ENCODE assay signal across 3 cellular contexts in the genomic region with DNA sequence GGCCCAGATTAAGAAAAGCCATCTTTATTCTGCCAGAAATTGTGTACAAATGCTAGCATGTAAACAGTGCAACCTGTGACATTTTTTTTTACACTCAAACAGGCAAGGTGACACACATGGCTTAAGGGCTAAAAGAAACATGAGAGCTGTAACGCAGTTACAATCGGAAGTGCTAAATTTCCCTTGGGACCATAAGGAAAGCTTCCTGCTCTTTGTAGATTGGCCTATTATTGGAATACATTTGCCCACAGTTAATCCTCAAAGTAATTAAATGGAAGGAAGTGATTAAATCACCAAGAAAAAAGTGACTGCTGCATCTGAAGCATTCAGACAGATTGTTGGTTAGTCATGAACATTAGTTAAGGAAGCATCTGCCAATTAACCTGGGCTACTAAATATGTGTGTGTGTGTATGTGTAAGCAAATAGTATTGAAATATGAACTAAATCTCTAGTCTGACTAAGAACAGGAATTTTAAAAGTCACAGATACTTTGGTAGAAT.
TF ChIP-seq lines count a peak whose summit lies in the region.

No MANE protein-coding gene starts in this region.

TF ChIP-seq in GM23338, 12 proteins besides CTCF, POLR2A, EP300 and RAD21 (continues in another document):
- TF ChIP-seq, protein P1, sequence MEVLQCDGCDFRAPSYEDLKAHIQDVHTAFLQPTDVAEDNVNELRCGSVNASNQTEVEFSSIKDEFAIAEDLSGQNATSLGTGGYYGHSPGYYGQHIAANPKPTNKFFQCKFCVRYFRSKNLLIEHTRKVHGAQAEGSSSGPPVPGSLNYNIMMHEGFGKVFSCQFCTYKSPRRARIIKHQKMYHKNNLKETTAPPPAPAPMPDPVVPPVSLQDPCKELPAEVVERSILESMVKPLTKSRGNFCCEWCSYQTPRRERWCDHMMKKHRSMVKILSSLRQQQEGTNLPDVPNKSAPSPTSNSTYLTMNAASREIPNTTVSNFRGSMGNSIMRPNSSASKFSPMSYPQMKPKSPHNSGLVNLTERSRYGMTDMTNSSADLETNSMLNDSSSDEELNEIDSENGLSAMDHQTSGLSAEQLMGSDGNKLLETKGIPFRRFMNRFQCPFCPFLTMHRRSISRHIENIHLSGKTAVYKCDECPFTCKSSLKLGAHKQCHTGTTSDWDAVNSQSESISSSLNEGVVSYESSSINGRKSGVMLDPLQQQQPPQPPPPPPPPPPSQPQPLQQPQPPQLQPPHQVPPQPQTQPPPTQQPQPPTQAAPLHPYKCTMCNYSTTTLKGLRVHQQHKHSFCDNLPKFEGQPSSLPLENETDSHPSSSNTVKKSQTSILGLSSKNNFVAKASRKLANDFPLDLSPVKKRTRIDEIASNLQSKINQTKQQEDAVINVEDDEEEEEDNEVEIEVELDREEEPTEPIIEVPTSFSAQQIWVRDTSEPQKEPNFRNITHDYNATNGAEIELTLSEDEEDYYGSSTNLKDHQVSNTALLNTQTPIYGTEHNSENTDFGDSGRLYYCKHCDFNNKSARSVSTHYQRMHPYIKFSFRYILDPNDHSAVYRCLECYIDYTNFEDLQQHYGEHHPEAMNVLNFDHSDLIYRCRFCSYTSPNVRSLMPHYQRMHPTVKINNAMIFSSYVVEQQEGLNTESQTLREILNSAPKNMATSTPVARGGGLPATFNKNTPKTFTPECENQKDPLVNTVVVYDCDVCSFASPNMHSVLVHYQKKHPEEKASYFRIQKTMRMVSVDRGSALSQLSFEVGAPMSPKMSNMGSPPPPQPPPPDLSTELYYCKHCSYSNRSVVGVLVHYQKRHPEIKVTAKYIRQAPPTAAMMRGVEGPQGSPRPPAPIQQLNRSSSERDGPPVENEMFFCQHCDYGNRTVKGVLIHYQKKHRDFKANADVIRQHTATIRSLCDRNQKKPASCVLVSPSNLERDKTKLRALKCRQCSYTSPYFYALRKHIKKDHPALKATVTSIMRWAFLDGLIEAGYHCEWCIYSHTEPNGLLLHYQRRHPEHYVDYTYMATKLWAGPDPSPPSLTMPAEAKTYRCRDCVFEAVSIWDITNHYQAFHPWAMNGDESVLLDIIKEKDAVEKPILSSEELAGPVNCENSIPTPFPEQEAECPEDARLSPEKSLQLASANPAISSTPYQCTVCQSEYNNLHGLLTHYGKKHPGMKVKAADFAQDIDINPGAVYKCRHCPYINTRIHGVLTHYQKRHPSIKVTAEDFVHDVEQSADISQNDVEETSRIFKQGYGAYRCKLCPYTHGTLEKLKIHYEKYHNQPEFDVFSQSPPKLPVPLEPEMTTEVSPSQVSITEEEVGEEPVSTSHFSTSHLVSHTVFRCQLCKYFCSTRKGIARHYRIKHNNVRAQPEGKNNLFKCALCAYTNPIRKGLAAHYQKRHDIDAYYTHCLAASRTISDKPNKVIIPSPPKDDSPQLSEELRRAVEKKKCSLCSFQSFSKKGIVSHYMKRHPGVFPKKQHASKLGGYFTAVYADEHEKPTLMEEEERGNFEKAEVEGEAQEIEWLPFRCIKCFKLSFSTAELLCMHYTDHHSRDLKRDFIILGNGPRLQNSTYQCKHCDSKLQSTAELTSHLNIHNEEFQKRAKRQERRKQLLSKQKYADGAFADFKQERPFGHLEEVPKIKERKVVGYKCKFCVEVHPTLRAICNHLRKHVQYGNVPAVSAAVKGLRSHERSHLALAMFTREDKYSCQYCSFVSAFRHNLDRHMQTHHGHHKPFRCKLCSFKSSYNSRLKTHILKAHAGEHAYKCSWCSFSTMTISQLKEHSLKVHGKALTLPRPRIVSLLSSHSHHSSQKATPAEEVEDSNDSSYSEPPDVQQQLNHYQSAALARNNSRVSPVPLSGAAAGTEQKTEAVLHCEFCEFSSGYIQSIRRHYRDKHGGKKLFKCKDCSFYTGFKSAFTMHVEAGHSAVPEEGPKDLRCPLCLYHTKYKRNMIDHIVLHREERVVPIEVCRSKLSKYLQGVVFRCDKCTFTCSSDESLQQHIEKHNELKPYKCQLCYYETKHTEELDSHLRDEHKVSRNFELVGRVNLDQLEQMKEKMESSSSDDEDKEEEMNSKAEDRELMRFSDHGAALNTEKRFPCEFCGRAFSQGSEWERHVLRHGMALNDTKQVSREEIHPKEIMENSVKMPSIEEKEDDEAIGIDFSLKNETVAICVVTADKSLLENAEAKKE (CRISPR knock-in tag; IDR thresholded peaks at IDR 0.05), result no peak
- TF ChIP-seq CREB1 (CRISPR knock-in tag; IDR thresholded peaks at IDR 0.05; ENCODE audit: low read depth) (no peak), ZNF331 (CRISPR knock-in tag; IDR thresholded peaks at IDR 0.05; ENCODE audit: low read depth) (no peak)

TF ChIP-seq in GM12878, 131 proteins besides CTCF, POLR2A, EP300 and RAD21 (continues in another document):
- TF ChIP-seq LARP7 (IDR thresholded peaks at IDR 0.05) (no peak), MYC (IDR thresholded peaks at IDR 0.05; ENCODE audit: insufficient read depth, insufficient read length, insufficient replicate concordance, low read length, severe bottlenecking) (no peak), KAT2A (conservative IDR thresholded peaks at IDR 0.05; ENCODE audit: control insufficient read depth, low read depth, low read length) (no peak), NR2F1 (conservative IDR thresholded peaks at IDR 0.05) (no peak), PRDM15 (CRISPR knock-in tag; IDR thresholded peaks at IDR 0.05) (no peak), NRF1 (conservative IDR thresholded peaks at IDR 0.05; ENCODE audit: low read depth, low read length) (no peak), BMI1 (IDR thresholded peaks at IDR 0.05; ENCODE audit: borderline replicate concordance) (no peak), STAT3 (IDR thresholded peaks at IDR 0.05; ENCODE audit: low read depth, low read length) (no peak), RELA (IDR thresholded peaks at IDR 0.05; ENCODE audit: borderline replicate concordance, partially characterized antibody) (no peak), FOXK2 (IDR thresholded peaks at IDR 0.05) (no peak), CHD4 (IDR thresholded peaks at IDR 0.05) (no peak), SMARCA5 (IDR thresholded peaks at IDR 0.05) (no peak), YBX1 (IDR thresholded peaks at IDR 0.05) (no peak), GATAD2B (conservative IDR thresholded peaks at IDR 0.05; ENCODE audit: low read depth) (no peak)
- TF ChIP-seq, protein P2, sequence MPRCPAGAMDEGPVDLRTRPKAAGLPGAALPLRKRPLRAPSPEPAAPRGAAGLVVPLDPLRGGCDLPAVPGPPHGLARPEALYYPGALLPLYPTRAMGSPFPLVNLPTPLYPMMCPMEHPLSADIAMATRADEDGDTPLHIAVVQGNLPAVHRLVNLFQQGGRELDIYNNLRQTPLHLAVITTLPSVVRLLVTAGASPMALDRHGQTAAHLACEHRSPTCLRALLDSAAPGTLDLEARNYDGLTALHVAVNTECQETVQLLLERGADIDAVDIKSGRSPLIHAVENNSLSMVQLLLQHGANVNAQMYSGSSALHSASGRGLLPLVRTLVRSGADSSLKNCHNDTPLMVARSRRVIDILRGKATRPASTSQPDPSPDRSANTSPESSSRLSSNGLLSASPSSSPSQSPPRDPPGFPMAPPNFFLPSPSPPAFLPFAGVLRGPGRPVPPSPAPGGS (IDR thresholded peaks at IDR 0.05; ENCODE audit: borderline replicate concordance, insufficient read depth, low read depth, low read length, poor library complexity, severe bottlenecking), result no peak

TF ChIP-seq in HEK293T, 16 proteins besides CTCF, POLR2A, EP300 and RAD21:
- TF ChIP-seq CTBP1 (IDR thresholded peaks at IDR 0.05; ENCODE audit: borderline replicate concordance) (no peak), FOXK2 (IDR thresholded peaks at IDR 0.05) (no peak), NFRKB (IDR thresholded peaks at IDR 0.05) (no peak), TARDBP (IDR thresholded peaks at IDR 0.05) (no peak), SUZ12 (IDR thresholded peaks at IDR 0.05) (no peak), SP1 (IDR thresholded peaks at IDR 0.05) (no peak), ARNT (IDR thresholded peaks at IDR 0.05) (no peak)
- TF ChIP-seq, protein P3, sequence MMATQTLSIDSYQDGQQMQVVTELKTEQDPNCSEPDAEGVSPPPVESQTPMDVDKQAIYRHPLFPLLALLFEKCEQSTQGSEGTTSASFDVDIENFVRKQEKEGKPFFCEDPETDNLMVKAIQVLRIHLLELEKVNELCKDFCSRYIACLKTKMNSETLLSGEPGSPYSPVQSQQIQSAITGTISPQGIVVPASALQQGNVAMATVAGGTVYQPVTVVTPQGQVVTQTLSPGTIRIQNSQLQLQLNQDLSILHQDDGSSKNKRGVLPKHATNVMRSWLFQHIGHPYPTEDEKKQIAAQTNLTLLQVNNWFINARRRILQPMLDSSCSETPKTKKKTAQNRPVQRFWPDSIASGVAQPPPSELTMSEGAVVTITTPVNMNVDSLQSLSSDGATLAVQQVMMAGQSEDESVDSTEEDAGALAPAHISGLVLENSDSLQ (IDR thresholded peaks at IDR 0.05), result no peak
TF ChIP-seq in HEK293T: peak in this region for 0.
